In genomic region chr13:21218351-21219043, GRCh38 we compare ENCODE assay signal across 8 cellular contexts. TPM values are rescaled to one million over a fixed set of nuclear protein-coding genes. Genes with fewer than 3 reads are reported as not detected.
DNase-seq lines count a peak whose midpoint lies in the region; ATAC-seq and TF ChIP-seq lines count a peak whose summit lies in the region.

No MANE protein-coding gene starts in this region.

- no peak overlapping the region for H3K4me3 ChIP-seq in esophagus squamous epithelium

- DNase-seq in activated T-helper 1 cell treated with anti-CD3 and anti-CD28 coated beads, Interleukin-12 subunit alpha, Interleukin-12 subunit beta, Interleukin-2, Interleukin-4 antibody, amounts not matched to agents 30 ng/mL and 10 ng/mL and 1 ng/mL, durations not matched to agents 14 hours and 24 hours and 36 hours (ENCODE audit: low spot score), result peak; percentile 30
- no peak for DNase-seq in NCI-H526 treated with DMSO at 0.1 percent for 48 hours (lab: John Stamatoyannopoulos, UW)
- no peak for DNase-seq in NCI-H2107 treated with DMSO at 0.1 percent for 48 hours (lab: John Stamatoyannopoulos, UW; ENCODE audit: unreplicated experiment)
- DNase-seq in NCI-H1417 treated with DMSO at 0.1 percent for 48 hours (lab: John Stamatoyannopoulos, UW), result no peak
- no peak for DNase-seq in esophagus squamous epithelium (lab: John Stamatoyannopoulos, UW)

- H3K9me3 Mint-ChIP-seq in activated T-helper 1 cell treated with anti-CD3 and anti-CD28 coated beads, Interleukin-12 subunit alpha, Interleukin-12 subunit beta, Interleukin-2, Interleukin-4 antibody, amounts not matched to agents 30 ng/mL and 10 ng/mL and 1 ng/mL, durations not matched to agents 14 hours and 24 hours and 36 hours, result peaks cover 23% of the 10 kb centered on the region

- H3K27ac ChIP-seq in esophagus squamous epithelium, result no peak overlapping the region

- ATAC-seq in GM18499 (IDR thresholded peaks at IDR 0.05; ENCODE audit: insufficient read depth, unreplicated experiment) (peak; percentile 95), GM21381 (IDR thresholded peaks at IDR 0.05; ENCODE audit: unreplicated experiment) (peak; percentile 97), HG03378 (IDR thresholded peaks at IDR 0.05; ENCODE audit: unreplicated experiment) (peak; percentile 97)

- intact Hi-C loops in activated T-helper 1 cell treated with anti-CD3 and anti-CD28 coated beads, Interleukin-12 subunit alpha, Interleukin-12 subunit beta, Interleukin-2, Interleukin-4 antibody, amounts not matched to agents 30 ng/mL and 10 ng/mL and 1 ng/mL, durations not matched to agents 14 hours and 24 hours and 36 hours (cut with micrococcal nuclease), result no loop called here
- intact Hi-C loops in esophagus squamous epithelium (cut with DNase I), result no loop called here

- H3K36me3 Mint-ChIP-seq in activated T-helper 1 cell treated with anti-CD3 and anti-CD28 coated beads, Interleukin-12 subunit alpha, Interleukin-12 subunit beta, Interleukin-2, Interleukin-4 antibody, amounts not matched to agents 30 ng/mL and 10 ng/mL and 1 ng/mL, durations not matched to agents 14 hours and 24 hours and 36 hours (ENCODE audit: low read depth), result peaks cover 8% of the 10 kb centered on the region

- peaks cover 20% of the 10 kb centered on the region for H3K4me1 Mint-ChIP-seq in activated T-helper 1 cell treated with anti-CD3 and anti-CD28 coated beads, Interleukin-12 subunit alpha, Interleukin-12 subunit beta, Interleukin-2, Interleukin-4 antibody, amounts not matched to agents 30 ng/mL and 10 ng/mL and 1 ng/mL, durations not matched to agents 14 hours and 24 hours and 36 hours (ENCODE audit: low read depth)

- H3K27me3 ChIP-seq in esophagus squamous epithelium, result peaks cover 0 to 16% (median 0%) of the 10 kb centered on the region in 4 donors

- peak overlapping the region; percentile 40 for H3K4me3 Mint-ChIP-seq in activated T-helper 1 cell treated with anti-CD3 and anti-CD28 coated beads, Interleukin-12 subunit alpha, Interleukin-12 subunit beta, Interleukin-2, Interleukin-4 antibody, amounts not matched to agents 30 ng/mL and 10 ng/mL and 1 ng/mL, durations not matched to agents 14 hours and 24 hours and 36 hours

- H3K27me3 Mint-ChIP-seq in activated T-helper 1 cell treated with anti-CD3 and anti-CD28 coated beads, Interleukin-12 subunit alpha, Interleukin-12 subunit beta, Interleukin-2, Interleukin-4 antibody, amounts not matched to agents 30 ng/mL and 10 ng/mL and 1 ng/mL, durations not matched to agents 14 hours and 24 hours and 36 hours (ENCODE audit: insufficient read depth), result peaks cover 33% of the 10 kb centered on the region

- H3K4me1 ChIP-seq in esophagus squamous epithelium, result no peaks in the 10 kb centered on the region

- H3K9me3 ChIP-seq in esophagus squamous epithelium, result peaks cover 0 to 12% (median 5%) of the 10 kb centered on the region in 3 donors

- TF ChIP-seq POLR2A in esophagus squamous epithelium (IDR thresholded peaks at IDR 0.05), result no peak

- WGBS in esophagus squamous epithelium, 2 donors, result 51 to 52% methylated on average over 7 of the region's 7 CpGs

- H3K27ac Mint-ChIP-seq in activated T-helper 1 cell treated with anti-CD3 and anti-CD28 coated beads, Interleukin-12 subunit alpha, Interleukin-12 subunit beta, Interleukin-2, Interleukin-4 antibody, amounts not matched to agents 30 ng/mL and 10 ng/mL and 1 ng/mL, durations not matched to agents 14 hours and 24 hours and 36 hours, result no peak overlapping the region

- no peaks in the 10 kb centered on the region for H3K36me3 ChIP-seq in esophagus squamous epithelium

- no peak for TF ChIP-seq CTCF in esophagus squamous epithelium (IDR thresholded peaks at IDR 0.05)

RNA-seq across cellular contexts. Expression of gene MRPL57, which starts 42.0 kb away (rescaled TPM):
- total RNA-seq in activated T-helper 1 cell treated with anti-CD3 and anti-CD28 coated beads, Interleukin-12 subunit alpha, Interleukin-12 subunit beta, Interleukin-2, Interleukin-4 antibody, amounts not matched to agents 30 ng/mL and 10 ng/mL and 1 ng/mL, durations not matched to agents 14 hours and 24 hours and 36 hours, result 31.4 and 33.3 TPM in 2 replicates
- total RNA-seq in esophagus squamous epithelium, result 10 to 100 TPM; 26.2 to 38.6 (median 30.8) TPM

RNA-seq across cellular contexts. Expression of gene SKA3, which starts 42.1 kb away (rescaled TPM):
- 29.4 and 32.4 TPM in 2 replicates for total RNA-seq in activated T-helper 1 cell treated with anti-CD3 and anti-CD28 coated beads, Interleukin-12 subunit alpha, Interleukin-12 subunit beta, Interleukin-2, Interleukin-4 antibody, amounts not matched to agents 30 ng/mL and 10 ng/mL and 1 ng/mL, durations not matched to agents 14 hours and 24 hours and 36 hours
- total RNA-seq in esophagus squamous epithelium, result 10 to 100 TPM in 2 of 4 donors, 1 to 10 TPM in 2; 3.4 to 20.8 (median 7.9) TPM
